In the genomic region with DNA sequence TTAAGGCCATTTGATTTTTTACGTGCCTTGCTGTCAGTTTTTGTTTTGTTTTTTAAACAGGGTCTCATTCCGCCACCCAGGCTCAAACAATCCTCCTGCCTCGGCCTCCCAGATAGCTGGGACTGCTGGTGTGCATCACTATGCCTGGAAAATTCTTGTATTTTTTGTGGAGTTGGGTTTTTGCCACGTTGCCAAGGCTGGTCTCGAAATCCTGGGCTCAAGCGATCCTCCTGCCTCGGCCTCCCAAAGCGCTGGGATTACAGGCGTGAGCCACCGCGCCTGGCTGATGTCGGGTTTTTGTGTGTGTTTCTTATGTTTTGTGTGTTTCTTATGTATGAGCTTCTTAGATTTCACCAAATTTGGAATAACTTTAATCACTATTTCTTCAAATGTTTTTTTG, we compare ENCODE assay signal across 14 cellular contexts.
DNase-seq lines count a peak whose midpoint lies in the region; ATAC-seq and TF ChIP-seq lines count a peak whose summit lies in the region.
"Had no signal": no experiment of that assay in that cellular context is flagged by ENCODE, and none has a peak within 500 bp of the region (broad histone marks: within the 10 kb centered on the region; RNA-seq: fewer than 3 reads in every experiment).

No MANE protein-coding gene starts in this region.

- no peak overlapping the region for H3K4me3 ChIP-seq in right atrium auricular region

- no peaks in the 10 kb centered on the region for H3K4me1 Mint-ChIP-seq in activated T-cell treated with anti-CD3 and anti-CD28 coated beads, Interleukin-2, amount 50 U/mL, for 72 hours (ENCODE audit: low read depth)
- H3K4me1 Mint-ChIP-seq: CD4-positive, CD25-positive, alpha-beta regulatory T cell; CD8-positive, alpha-beta memory T cell had no signal

- no peaks in the 10 kb centered on the region for H3K4me1 ChIP-seq in right atrium auricular region
- H3K4me1 ChIP-seq: BE2C had no signal

- peaks cover 1 to 8% of the 10 kb centered on the region in 2 donors for H3K27me3 ChIP-seq in right atrium auricular region
- H3K27me3 ChIP-seq: BE2C had no signal

- H3K36me3 Mint-ChIP-seq in activated T-cell treated with anti-CD3 and anti-CD28 coated beads, Interleukin-2, amount 50 U/mL, for 72 hours (ENCODE audit: insufficient read depth in 2 of 2), result no peaks in the 10 kb centered on the region
- H3K36me3 Mint-ChIP-seq: CD4-positive, CD25-positive, alpha-beta regulatory T cell had no signal

- no peak overlapping the region for H3K27ac Mint-ChIP-seq in activated T-cell treated with anti-CD3 and anti-CD28 coated beads, Interleukin-2, amount 50 U/mL, for 72 hours
- H3K27ac Mint-ChIP-seq: CD4-positive, CD25-positive, alpha-beta regulatory T cell; H9 had no signal

- no peak for TF ChIP-seq CTCF in right atrium auricular region (IDR thresholded peaks at IDR 0.05)

- no peak overlapping the region for H3K4me3 Mint-ChIP-seq in activated T-cell treated with anti-CD3 and anti-CD28 coated beads, Interleukin-2, amount 50 U/mL, for 72 hours
- H3K4me3 Mint-ChIP-seq: CD4-positive, CD25-positive, alpha-beta regulatory T cell; CD8-positive, alpha-beta memory T cell; H9 had no signal

- peak; percentile 62 for DNase-seq in cardiac septum (ENCODE audit: low spot score)
- DNase-seq in right atrium auricular region (ENCODE audit: low spot score), result no peak
- DNase-seq in left lobe of liver (ENCODE audit: low spot score), result peak; percentile 18
- peak; percentile 14 for DNase-seq in posterior vena cava (ENCODE audit: low spot score)
- no peak for DNase-seq in NCI-H446 (lab: John Stamatoyannopoulos, UW)
- no peak for DNase-seq in activated T-cell treated with anti-CD3 and anti-CD28 coated beads, Interleukin-2, amount 50 U/mL, for 72 hours
- DNase-seq: ACHN; BE2C; C1 segment of cervical spinal cord; CD4-positive, CD25-positive, alpha-beta regulatory T cell; CD8-positive, alpha-beta memory T cell; H9 had no signal

- peaks cover 7% of the 10 kb centered on the region for H3K27me3 Mint-ChIP-seq in activated T-cell treated with anti-CD3 and anti-CD28 coated beads, Interleukin-2, amount 50 U/mL, for 72 hours (ENCODE audit: low read depth)

- ATAC-seq in left lobe of liver (no peak), HG03457 (IDR thresholded peaks at IDR 0.05; ENCODE audit: unreplicated experiment) (no peak)
- ATAC-seq in activated T-cell treated with anti-CD3 and anti-CD28 coated beads, Interleukin-2, amount 50 U/mL, for 72 hours (replicated peaks in 1 of 2), result no peak

- no peak overlapping the region for H3K27ac ChIP-seq in right atrium auricular region

- H3K9me3 ChIP-seq in right atrium auricular region, result no peaks in the 10 kb centered on the region
- H3K9me3 ChIP-seq: BE2C, Caco-2 had no signal

- intact Hi-C loops in cardiac septum (cut with DNase I), result no loop called here
- intact Hi-C loops in posterior vena cava (cut with DNase I), result no loop called here

- no peaks in the 10 kb centered on the region for H3K9me3 Mint-ChIP-seq in activated T-cell treated with anti-CD3 and anti-CD28 coated beads, Interleukin-2, amount 50 U/mL, for 72 hours
- H3K9me3 Mint-ChIP-seq: CD8-positive, alpha-beta memory T cell; H9 had no signal

- H3K36me3 ChIP-seq in right atrium auricular region, result no peaks in the 10 kb centered on the region
- H3K36me3 ChIP-seq: BE2C had no signal

Comparison
In these comparisons a context has a peak if more than half of its experiments do, and no peak if none do; other contexts are left out.
1. DNase-seq: peak in cardiac septum (single experiment), left lobe of liver (single experiment) and posterior vena cava (single experiment); none in right atrium auricular region (single experiment), NCI-H446 (0 of 2) and activated T-cell treated with anti-CD3 and anti-CD28 coated beads, Interleukin-2, amount 50 U/mL, for 72 hours (0 of 2).